In the genomic region with DNA sequence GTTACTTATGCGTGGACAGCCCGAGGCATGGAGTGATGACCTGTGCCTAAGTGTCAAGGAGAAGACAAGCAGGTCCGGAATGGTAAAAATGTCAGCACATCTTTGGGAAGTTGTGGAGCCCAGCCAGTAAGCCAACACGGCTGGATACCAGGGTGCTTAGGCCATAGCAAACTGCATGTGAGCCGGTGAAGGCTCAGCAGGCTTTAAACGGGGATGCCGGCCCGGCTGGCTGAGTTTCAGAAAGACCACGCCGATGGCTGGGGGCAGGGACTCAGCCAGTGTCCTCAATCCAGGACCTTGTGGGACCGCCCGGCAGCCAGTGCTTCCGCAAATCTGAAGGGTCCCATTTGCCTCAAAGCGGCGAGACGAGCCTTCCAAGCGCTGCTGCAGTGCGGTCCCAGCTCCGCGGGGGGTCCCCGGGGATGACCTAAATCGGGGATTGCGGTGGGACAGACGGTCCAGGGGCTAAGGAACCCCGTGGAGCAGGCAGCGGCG, we compare ENCODE assay signal across 8 cellular contexts. TPM values are rescaled to one million over a fixed set of nuclear protein-coding genes. Genes with fewer than 3 reads are reported as not detected.
DNase-seq lines count a peak whose midpoint lies in the region; ATAC-seq, FAIRE-seq and TF ChIP-seq lines count a peak whose summit lies in the region.

No MANE protein-coding gene starts in this region.

- no peak for TF ChIP-seq POLR2A in GM12892 (IDR thresholded peaks at IDR 0.05; ENCODE audit: low read depth, low read length)

- no peaks in the 10 kb centered on the region for H3K9me3 ChIP-seq in upper lobe of right lung

- no peak overlapping the region for H2BK15ac ChIP-seq in mesendoderm (replicated peaks; ENCODE audit: low read depth)

- H3K4me3 ChIP-seq in mesendoderm (ENCODE audit: low read length) (no peak overlapping the region), upper lobe of right lung (peak overlapping the region; percentile 53)

- H3K27me3 ChIP-seq in mesendoderm (ENCODE audit: insufficient read depth, low read length, poor library complexity) (no peaks in the 10 kb centered on the region), upper lobe of right lung (no peaks in the 10 kb centered on the region)

- H3K36me3 ChIP-seq in mesendoderm (ENCODE audit: control insufficient read depth, insufficient read depth, low read length) = no peaks in the 10 kb centered on the region
- no peaks in the 10 kb centered on the region for H3K36me3 ChIP-seq in upper lobe of right lung

- H3K4me2 ChIP-seq in mesendoderm (ENCODE audit: low read length) = peak overlapping the region; percentile 40

- ATAC-seq in activated T-cell treated with anti-CD3 and anti-CD28 coated beads, Interleukin-2, amount 50 U/mL, for 72 hours (replicated peaks in 1 of 2) = no peak
- ATAC-seq in upper lobe of right lung (no peak), GM21786 (IDR thresholded peaks at IDR 0.05; ENCODE audit: unreplicated experiment) (no peak)

- H3K4me3 Mint-ChIP-seq in activated T-cell treated with anti-CD3 and anti-CD28 coated beads, Interleukin-2, amount 50 U/mL, for 72 hours = peak overlapping the region; percentile 91 to 92

- H3K56ac ChIP-seq in mesendoderm (ENCODE audit: low read length) = peak overlapping the region; percentile 70

- peaks cover 14% of the 10 kb centered on the region for H3K79me1 ChIP-seq in mesendoderm (ENCODE audit: low read length)

- H2AK5ac ChIP-seq in mesendoderm (ENCODE audit: low read length) = no peak overlapping the region

- H3K4ac ChIP-seq in mesendoderm (ENCODE audit: low read depth, low read length) = no peak overlapping the region

- peaks cover 25% of the 10 kb centered on the region for H3K79me2 ChIP-seq in mesendoderm (ENCODE audit: control insufficient read depth, insufficient read depth, low read length)

- H2BK5ac ChIP-seq in mesendoderm (ENCODE audit: low read length) = no peak overlapping the region

- DNase-seq in activated T-cell treated with anti-CD3 and anti-CD28 coated beads, Interleukin-2, amount 50 U/mL, for 72 hours = no peak
- DNase-seq in activated T-cell treated with anti-CD3 and anti-CD28 coated beads for 4 hours (no peak), mesendoderm (peak; percentile 70), upper lobe of right lung (no peak), DMS79 treated with DMSO at 0.1 percent for 48 hours (lab: John Stamatoyannopoulos, UW) (no peak), GM12892 (ENCODE audit: insufficient read length) (no peak)

- H3K23ac ChIP-seq in mesendoderm (ENCODE audit: low read length) = no peak overlapping the region

- no peak for FAIRE-seq in GM12892 (lab: Jason Lieb, UNC)

- H3K9me3 Mint-ChIP-seq in activated T-cell treated with anti-CD3 and anti-CD28 coated beads, Interleukin-2, amount 50 U/mL, for 72 hours = no peaks in the 10 kb centered on the region

- no peak overlapping the region for H2BK120ac ChIP-seq in mesendoderm (ENCODE audit: low read depth, low read length)

- H3K27ac Mint-ChIP-seq in activated T-cell treated with anti-CD3 and anti-CD28 coated beads, Interleukin-2, amount 50 U/mL, for 72 hours = no peak overlapping the region

- peak overlapping the region; percentile 49 for H3K9ac ChIP-seq in mesendoderm (ENCODE audit: low read length)

- H3K27ac ChIP-seq in cingulate gyrus (ENCODE audit: low read depth, low read length) (peak overlapping the region; percentile 54), mesendoderm (ENCODE audit: low read depth, low read length) (no peak overlapping the region), upper lobe of right lung (peak overlapping the region; percentile 79)

- H3K4me1 Mint-ChIP-seq in activated T-cell treated with anti-CD3 and anti-CD28 coated beads, Interleukin-2, amount 50 U/mL, for 72 hours (ENCODE audit: low read depth) = peaks cover 5% of the 10 kb centered on the region

- H4K5ac ChIP-seq in mesendoderm (ENCODE audit: low read length) = no peak overlapping the region

- H3K27me3 Mint-ChIP-seq in activated T-cell treated with anti-CD3 and anti-CD28 coated beads, Interleukin-2, amount 50 U/mL, for 72 hours (ENCODE audit: low read depth) = peaks cover 62% of the 10 kb centered on the region

- intact Hi-C loops in upper lobe of right lung (cut with DNase I) = no loop called here

- H4K8ac ChIP-seq in mesendoderm (ENCODE audit: low read depth, low read length) = no peak overlapping the region

- WGBS in mesendoderm (ENCODE audit: extremely low coverage, insufficient coverage, low lambda C conversion rate) = no CpG with 5 or more reads among the region's 27 CpGs

- H3K4me1 ChIP-seq in mesendoderm (ENCODE audit: control insufficient read depth, low read depth, low read length) (peaks cover 4% of the 10 kb centered on the region), upper lobe of right lung (peaks cover 17% of the 10 kb centered on the region)

- TF ChIP-seq CTCF in upper lobe of right lung (IDR thresholded peaks at IDR 0.05) = no peak

- H3K18ac ChIP-seq in mesendoderm (ENCODE audit: low read length) = no peak overlapping the region

- H3K36me3 Mint-ChIP-seq in activated T-cell treated with anti-CD3 and anti-CD28 coated beads, Interleukin-2, amount 50 U/mL, for 72 hours (ENCODE audit: insufficient read depth in 2 of 2) = peaks cover 3 to 7% of the 10 kb centered on the region in 2 donors

RNA-seq across cellular contexts. Expression of gene AGAP1, which starts 0.9 kb away (rescaled TPM):
- 1 to 10 TPM in 1 of 2 donors, under 1 TPM in 1; 0.74 to 2.9 TPM for total RNA-seq in activated T-cell treated with anti-CD3 and anti-CD28 coated beads, Interleukin-2, amount 50 U/mL, for 72 hours
- 17.4 TPM for polyA plus RNA-seq in mesendoderm (2013, experiment 1 of 2)
- polyA plus RNA-seq in mesendoderm (2013, experiment 2 of 2) = 16.8 TPM
- total RNA-seq in upper lobe of right lung = 33.4 TPM
- polyA plus RNA-seq in GM12892 (2012; ENCODE audit: missing spikeins) = not detected
